8 cellular contexts compared by ENCODE assay signal in genomic region chr15:37628507-37628906, GRCh38.
"Had no signal": no experiment of that assay in that cellular context is flagged by ENCODE, and none has a peak within 500 bp of the region (broad histone marks: within the 10 kb centered on the region; RNA-seq: fewer than 3 reads in every experiment).

No MANE protein-coding gene starts in this region.

- DNase-seq: GDM1, GF-D8 had no signal

- FAIRE-seq: G401.6, GM12878, GM12891, GM12892, GM18507, GM19239 had no signal

- H3K4me3 ChIP-seq: GM12878 had no signal

- ATAC-seq: GM12878 had no signal
